7 cellular contexts compared by ENCODE assay signal in genomic region chr4:3876057-3876845, GRCh38.
DNase-seq lines count a peak whose midpoint lies in the region; ATAC-seq and TF ChIP-seq lines count a peak whose summit lies in the region.
"Not testable (repeated sequence)": the region's sequence is repeated elsewhere in the genome, so short reads cannot be mapped to it uniquely, and the experiment has no call there.

No MANE protein-coding gene starts in this region.

- not testable (repeated sequence) for H3K9ac ChIP-seq in Karpas-422 (ENCODE audit: low read length); SK-N-SH

- not testable (repeated sequence) for H3K27ac ChIP-seq in Karpas-422 (ENCODE audit: low read length); SK-N-SH (ENCODE audit: low read depth in 2 of 2, low read length in 1 of 2); lower lobe of right lung

- not testable (repeated sequence) for H3K4me1 ChIP-seq in Karpas-422 (ENCODE audit: low read length); SK-N-SH (ENCODE audit: control insufficient read depth in 1 of 2, insufficient read depth in 2 of 2, low read depth in 1 of 2, low read length in 1 of 2)
- peaks cover 11% of the 10 kb centered on the region for H3K4me1 ChIP-seq in lower lobe of right lung

- CTCF ChIA-PET in SK-N-SH (lab: Yijun Ruan, JAX): interaction anchor here (0.8 to 8.8 kb wide), 5 partner anchors 8 to 129 kb away, joined by 3 to 159 read pairs (median 3); partner anchors contain the start of gene ADRA2C

- not testable (repeated sequence) for H2AFZ ChIP-seq in Karpas-422 (ENCODE audit: low read length); SK-N-SH (ENCODE audit: low read depth)

- ATAC-seq in lower lobe of right lung: not testable (repeated sequence)

- not testable (repeated sequence) for TF ChIP-seq EP300 in SK-N-SH (IDR thresholded peaks at IDR 0.05; ENCODE audit: borderline replicate concordance in 1 of 2, low read depth in 1 of 2, low read length in 1 of 2)

- not testable (repeated sequence) for H3K27me3 ChIP-seq in Karpas-422 (ENCODE audit: low read length)
- H3K27me3 ChIP-seq in SK-N-SH (ENCODE audit: insufficient read depth) (peaks cover 16% of the 10 kb centered on the region; the same call in 1 of the 2 replicates), lower lobe of right lung (ENCODE audit: low read depth) (peaks cover 86% of the 10 kb centered on the region)

- not testable (repeated sequence) for H3K36me3 ChIP-seq in Karpas-422 (ENCODE audit: insufficient read depth, low read length); SK-N-SH (replicated peaks in 1 of 2; ENCODE audit: control insufficient read depth in 1 of 2, insufficient read depth in 2 of 2, low read length in 1 of 2); lower lobe of right lung

- not testable (repeated sequence) for H3K9me3 ChIP-seq in Karpas-422 (ENCODE audit: low read length); SK-N-SH; lower lobe of right lung

- H3K4me2 ChIP-seq in Karpas-422 (ENCODE audit: low read depth, low read length, poor library complexity, severe bottlenecking); SK-N-SH: not testable (repeated sequence)

- peak; percentile 0 for DNase-seq in ELF-1 (ENCODE audit: low read depth, low spot score)
- peak; percentile 25 for DNase-seq in Karpas-422
- DNase-seq in NB4 (ENCODE audit: low read depth): peak; percentile 62
- peak; percentile 8 for DNase-seq in SK-N-SH
- DNase-seq in brain pericyte (ENCODE audit: low read depth, low spot score): peak; percentile 86
- DNase-seq in lower lobe of right lung: peak; percentile 31
- DNase-seq in smooth muscle cell of the brain vasculature (ENCODE audit: low read depth, low spot score): peak; percentile 76

- not testable (repeated sequence) for TF ChIP-seq RAD21 in SK-N-SH (IDR thresholded peaks at IDR 0.05; ENCODE audit: low read length)

- H3F3A ChIP-seq in SK-N-SH (replicated peaks; ENCODE audit: insufficient read depth): not testable (repeated sequence)

- 2% methylated on average over 8 of the region's 24 CpGs for WGBS in SK-N-SH (ENCODE audit: low lambda C conversion rate)

- not testable (repeated sequence) for H4K20me1 ChIP-seq in Karpas-422 (ENCODE audit: insufficient read depth, low read depth, low read length); SK-N-SH (ENCODE audit: insufficient read depth)

- not testable (repeated sequence) for TF ChIP-seq CTCF in NB4 (IDR thresholded peaks at IDR 0.05; ENCODE audit: low read depth, low read length); SK-N-SH (IDR thresholded peaks at IDR 0.05); lower lobe of right lung (IDR thresholded peaks at IDR 0.05)

- TF ChIP-seq POLR2A in NB4 (IDR thresholded peaks at IDR 0.05; ENCODE audit: extremely low read depth, insufficient read length): not testable (repeated sequence)

- H3K79me2 ChIP-seq in Karpas-422 (ENCODE audit: low read length); SK-N-SH (ENCODE audit: insufficient read depth): not testable (repeated sequence)

- intact Hi-C loops in lower lobe of right lung (cut with DNase I): not testable (repeated sequence)

- H3K4me3 ChIP-seq in Karpas-422 (ENCODE audit: low read length); NB4 (ENCODE audit: low read depth, low read length); SK-N-SH (ENCODE audit: low read depth in 2 of 2, low read length in 1 of 2); lower lobe of right lung: not testable (repeated sequence)

- not testable (repeated sequence) for H3K9me2 ChIP-seq in Karpas-422 (replicated peaks; ENCODE audit: insufficient read depth, low read length); SK-N-SH

- POLR2A ChIA-PET in SK-N-SH (lab: Yijun Ruan, JAX): not testable (repeated sequence)

Comparison
In these comparisons a context has a peak if more than half of its experiments do, and no peak if none do; other contexts are left out.
1. DNase-seq: peak in every context shown above with its lines; median percentile 86 in brain pericyte; 76 in smooth muscle cell of the brain vasculature; 62 in NB4; 31 in lower lobe of right lung; 25 in Karpas-422; 8 in SK-N-SH; 0 in ELF-1.